Comparison of ENCODE assay signal across 23 cellular contexts in genomic region chr22:24693359-24693758, GRCh38.
DNase-seq lines count a peak whose midpoint lies in the region; ATAC-seq and TF ChIP-seq lines count a peak whose summit lies in the region.
"Had no signal": no experiment of that assay in that cellular context is flagged by ENCODE, and none has a peak within 500 bp of the region (broad histone marks: within the 10 kb centered on the region; RNA-seq: fewer than 3 reads in every experiment).

No MANE protein-coding gene starts in this region.

- H3K27ac ChIP-seq in lower lobe of right lung = no peak overlapping the region
- H3K27ac ChIP-seq: A549, BLaER1, HL-60, KMS-11 had no signal

- ATAC-seq in lower lobe of right lung = no peak
- ATAC-seq: A549, GM12878, HCT116 had no signal

- no peaks in the 10 kb centered on the region for H3K27me3 ChIP-seq in lower lobe of right lung (ENCODE audit: low read depth)
- H3K27me3 ChIP-seq: BLaER1 had no signal

- H3K27ac Mint-ChIP-seq in activated CD4-positive, alpha-beta memory T cell treated with anti-CD3 and anti-CD28 coated beads for 36 hours = no peak overlapping the region
- H3K27ac Mint-ChIP-seq: CD4-positive, alpha-beta T cell had no signal

- no peak overlapping the region for H3K4me3 Mint-ChIP-seq in activated CD4-positive, alpha-beta memory T cell treated with anti-CD3 and anti-CD28 coated beads for 36 hours
- H3K4me3 Mint-ChIP-seq: CD4-positive, alpha-beta T cell had no signal

- DNase-seq in ELR (ENCODE audit: low read depth) (peak; percentile 67), amniotic epithelial cell (ENCODE audit: low read depth) (peak; percentile 37), hepatic stellate cell (ENCODE audit: low spot score) (peak; percentile 46), erythroblast (lab: John Stamatoyannopoulos, UW) (no peak), lower lobe of right lung (no peak)
- no peak for DNase-seq in stimulated activated naive CD4-positive, alpha-beta T cell treated with Interleukin-2 at 50 U/mL for 16 hours (lab: John Stamatoyannopoulos, UW)
- DNase-seq in activated CD4-positive, alpha-beta memory T cell treated with anti-CD3 and anti-CD28 coated beads for 36 hours = no peak
- DNase-seq: CD4-positive, alpha-beta T cell; COR-L47; DMS79; GOT3; NCI-H1105 treated with DMSO at 0.1 percent for 48 hours; NCI-H1694; NCI-H2081 treated with DMSO at 0.1 percent for 48 hours; NCI-H2171 treated with DMSO at 0.1 percent for 48 hours; NCI-H526; Right ventricle myocardium superior had no signal

- peaks cover 31% of the 10 kb centered on the region for H3K4me1 ChIP-seq in lower lobe of right lung
- H3K4me1 ChIP-seq: A549 had no signal

- no peaks in the 10 kb centered on the region for H3K4me1 Mint-ChIP-seq in activated CD4-positive, alpha-beta memory T cell treated with anti-CD3 and anti-CD28 coated beads for 36 hours (ENCODE audit: low read depth)

- H3K36me3 Mint-ChIP-seq in activated CD4-positive, alpha-beta memory T cell treated with anti-CD3 and anti-CD28 coated beads for 36 hours = no peaks in the 10 kb centered on the region

- intact Hi-C loops in lower lobe of right lung (cut with DNase I) = no loop called here
- intact Hi-C loops in activated CD4-positive, alpha-beta memory T cell treated with anti-CD3 and anti-CD28 coated beads for 36 hours (cut with micrococcal nuclease) = no loop called here

- no peak for TF ChIP-seq POLR2A in erythroblast (IDR thresholded peaks at IDR 0.05; ENCODE audit: low read length)

- no peak for TF ChIP-seq CTCF in lower lobe of right lung (IDR thresholded peaks at IDR 0.05)

- H3K9me3 Mint-ChIP-seq in activated CD4-positive, alpha-beta memory T cell treated with anti-CD3 and anti-CD28 coated beads for 36 hours = no peaks in the 10 kb centered on the region
- H3K9me3 Mint-ChIP-seq: CD4-positive, alpha-beta T cell had no signal

- H3K27me3 Mint-ChIP-seq in activated CD4-positive, alpha-beta memory T cell treated with anti-CD3 and anti-CD28 coated beads for 36 hours = peaks cover 6% of the 10 kb centered on the region

- H3K4me3 ChIP-seq in lower lobe of right lung = no peak overlapping the region
- H3K4me3 ChIP-seq: A549, BLaER1, GM12878 had no signal

- POLR2A ChIA-PET in activated CD4-positive, alpha-beta memory T cell treated with anti-CD3 and anti-CD28 coated beads for 36 hours (lab: Charles Lee) = no interaction called here

- H3K9me3 ChIP-seq in lower lobe of right lung = no peaks in the 10 kb centered on the region
- H3K9me3 ChIP-seq: A549, BLaER1 had no signal

- CTCF ChIA-PET in activated CD4-positive, alpha-beta memory T cell treated with anti-CD3 and anti-CD28 coated beads for 36 hours (lab: Charles Lee) = no interaction called here

- H3K36me3 ChIP-seq in lower lobe of right lung = no peaks in the 10 kb centered on the region
- H3K36me3 ChIP-seq: BLaER1 had no signal

Comparison
In these comparisons a context has a peak if more than half of its experiments do, and no peak if none do; other contexts are left out.
1. DNase-seq: peak in ELR (single experiment), amniotic epithelial cell (single experiment) and hepatic stellate cell (single experiment); none in stimulated activated naive CD4-positive, alpha-beta T cell treated with Interleukin-2 at 50 U/mL for 16 hours (single experiment), erythroblast (0 of 2), lower lobe of right lung (single experiment) and activated CD4-positive, alpha-beta memory T cell treated with anti-CD3 and anti-CD28 coated beads for 36 hours (single experiment).